In the genomic region with DNA sequence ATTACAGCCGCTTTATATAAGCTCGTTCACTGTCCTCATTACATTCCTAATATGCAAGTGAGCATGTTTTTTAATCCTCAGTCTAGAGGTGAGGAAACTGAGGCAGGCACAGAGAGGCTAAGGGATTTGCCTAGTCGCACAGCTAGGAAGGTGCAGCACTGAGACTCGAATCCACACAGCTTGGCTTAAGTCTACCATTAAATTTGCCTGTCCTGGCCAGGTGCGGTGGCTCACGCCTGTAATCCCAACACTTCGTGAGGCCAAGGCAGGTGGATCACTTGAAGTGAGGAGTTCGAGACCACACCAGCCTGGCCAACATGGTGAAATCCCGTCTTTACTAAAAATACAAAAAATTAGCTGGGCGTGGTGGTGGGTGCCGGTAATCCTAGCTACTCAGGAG, we compare ENCODE assay signal across 19 cellular contexts. TPM values are rescaled to one million over a fixed set of nuclear protein-coding genes. Genes with fewer than 3 reads are reported as not detected.
A peak's percentile ranks its signal among the peaks of the same experiment; 100 is the strongest.
DNase-seq lines count a peak whose midpoint lies in the region; ATAC-seq and TF ChIP-seq lines count a peak whose summit lies in the region.
"Had no signal": no experiment of that assay in that cellular context is flagged by ENCODE, and none has a peak within 500 bp of the region (broad histone marks: within the 10 kb centered on the region; RNA-seq: fewer than 3 reads in every experiment).

No MANE protein-coding gene starts in this region.

- H3K4me1 ChIP-seq in Caco-2 (peaks cover 27% of the 10 kb centered on the region), Panc1 (ENCODE audit: control insufficient read depth, insufficient read depth, low read length) (peaks cover 67% of the 10 kb centered on the region), gastroesophageal sphincter (peaks cover 4 to 33% (median 20%) of the 10 kb centered on the region in 3 donors), rectal smooth muscle tissue (ENCODE audit: control insufficient read depth, insufficient read depth, low read length) (peaks cover 12% of the 10 kb centered on the region), PC-9 (replicated peaks; ENCODE audit: insufficient read depth) (peaks cover 23% of the 10 kb centered on the region)

- no peak for TF ChIP-seq POLR2A in gastroesophageal sphincter (IDR thresholded peaks at IDR 0.05)

- POLR2A ChIA-PET in Caco-2 (lab: Charles Lee): interaction anchor here (0.5 to 1.9 kb wide), 3 partner anchors 8 to 13 kb away, joined by 3 to 34 read pairs (median 7); a partner anchor contains a TSS
- POLR2A ChIA-PET in Panc1 (lab: Charles Lee): interaction anchor here (0.6 to 5.3 kb wide), 16 partner anchors 8 to 679 kb away, joined by 3 to 230 read pairs (median 12); a partner anchor contains a TSS
- POLR2A ChIA-PET in PC-9 (lab: Charles Lee; ENCODE audit: unreplicated experiment): interaction anchor here (0.5 kb wide), 1 partner anchor 21 kb away, joined by 3 read pairs; no protein-coding TSS in a partner anchor

- no peaks in the 10 kb centered on the region for H3K9me3 ChIP-seq in Caco-2
- H3K9me3 ChIP-seq in Panc1 (ENCODE audit: control insufficient read depth, insufficient read depth, low read depth, low read length): no peaks in the 10 kb centered on the region
- no peaks in the 10 kb centered on the region for H3K9me3 ChIP-seq in gastroesophageal sphincter
- H3K9me3 ChIP-seq in PC-9 (ENCODE audit: insufficient read depth, low read depth): no peaks in the 10 kb centered on the region
- H3K9me3 ChIP-seq: left lung, uterus had no signal

- H3K4me2 ChIP-seq in PC-9: no peak overlapping the region

- H3K27ac ChIP-seq in Panc1 (ENCODE audit: low read length) (peak overlapping the region; percentile 86), gastroesophageal sphincter (peak overlapping the region in 3 of 4 donors; percentile 85 to 91 (median 88)), rectal smooth muscle tissue (ENCODE audit: low read depth, low read length) (peak overlapping the region; percentile 80), PC-9 (no peak overlapping the region)

- H3K4me3 ChIP-seq in Caco-2 (ENCODE audit: low read depth, low read length): no peak overlapping the region
- H3K4me3 ChIP-seq in Panc1 (ENCODE audit: low read depth in 2 of 2, low read length in 2 of 2): no peak overlapping the region
- no peak overlapping the region for H3K4me3 ChIP-seq in gastroesophageal sphincter
- no peak overlapping the region for H3K4me3 ChIP-seq in rectal smooth muscle tissue (ENCODE audit: low read length)
- no peak overlapping the region for H3K4me3 ChIP-seq in PC-9
- H3K4me3 ChIP-seq: left lung, uterus had no signal

- intact Hi-C loops in Caco-2 (cut with micrococcal nuclease; ENCODE audit: unreplicated experiment) (loop anchor here (1.0 kb wide), 1 partner anchor 15 kb away; a partner anchor contains a TSS), Panc1 (cut with micrococcal nuclease; ENCODE audit: unreplicated experiment) (loop anchor here (5.0 kb wide), 1 partner anchor 395 kb away; a partner anchor contains a TSS), PC-9 (cut with micrococcal nuclease; ENCODE audit: unreplicated experiment) (no loop called here)

- 81 to 82% methylated on average over 5 to 6 of the region's 11 CpGs for WGBS in gastroesophageal sphincter (ENCODE audit: low coverage in 1 of 2), 2 donors

- DNase-seq in Caco-2: no peak
- no peak for DNase-seq in Panc1 (ENCODE audit: low read depth, low spot score)
- no peak for DNase-seq in PC-9
- DNase-seq in NCI-H345 (lab: John Stamatoyannopoulos, UW): no peak
- DNase-seq: activated CD8-positive, alpha-beta memory T cell treated with anti-CD3 and anti-CD28 coated beads for 24 hours; CD8-positive, alpha-beta memory T cell; DND-41; NCI-H1436; stimulated activated CD4-positive, alpha-beta T cell treated with anti-CD3 and anti-CD28 coated beads, Interleukin-12 subunit alpha, Interleukin-12 subunit beta, amount 100 ng/mL, for 4 hours; stimulated activated naive CD4-positive, alpha-beta T cell treated with Interleukin-2 at 50 U/mL for 16 hours; SW 1271 had no signal

- no peak overlapping the region for H3K9ac ChIP-seq in rectal smooth muscle tissue (ENCODE audit: low read length)

- no peak overlapping the region for H3K4me3 Mint-ChIP-seq in Caco-2 (ENCODE audit: unreplicated experiment)
- H3K4me3 Mint-ChIP-seq: CD8-positive, alpha-beta memory T cell; central memory CD8-positive, alpha-beta T cell had no signal

- ATAC-seq in Panc1 (no peak), gastroesophageal sphincter (no peak), HG02798 (IDR thresholded peaks at IDR 0.05; ENCODE audit: poor library complexity, unreplicated experiment) (no peak), HG02642 (IDR thresholded peaks at IDR 0.05; ENCODE audit: poor library complexity, unreplicated experiment) (no peak)

- H3K36me3 Mint-ChIP-seq in Caco-2 (ENCODE audit: insufficient read depth, unreplicated experiment): peaks cover 60% of the 10 kb centered on the region

- BruUV-seq in Caco-2 (replicated peaks; lab: Mats Ljungman, UMichigan): no TSS peak
- no TSS peak for BruUV-seq in Panc1 (replicated peaks; lab: Mats Ljungman, UMichigan)
- BruUV-seq in PC-9 (replicated peaks; lab: Mats Ljungman, UMichigan): no TSS peak

- H3K9me2 ChIP-seq in PC-9 (ENCODE audit: insufficient read depth): no peaks in the 10 kb centered on the region

- TF ChIP-seq EP300 in gastroesophageal sphincter (IDR thresholded peaks at IDR 0.05): no peak

- H3K4me1 Mint-ChIP-seq in Caco-2 (ENCODE audit: low read depth, unreplicated experiment): no peaks in the 10 kb centered on the region

- no peaks in the 10 kb centered on the region for H3K9me3 Mint-ChIP-seq in Caco-2 (ENCODE audit: unreplicated experiment)
- H3K9me3 Mint-ChIP-seq: activated T-helper 2 cell treated with anti-CD3 and anti-CD28 coated beads, Interferon-gamma antibody, Interleukin-2, Interleukin-4, amounts not matched to agents 10 μg/mL and 5 μg/mL and 100 μg/mL, durations not matched to agents 14 hours and 24 hours and 36 hours; CD8-positive, alpha-beta memory T cell; central memory CD8-positive, alpha-beta T cell had no signal

- H3K36me3 ChIP-seq in Caco-2 (ENCODE audit: control insufficient read depth, insufficient read depth, low read length) (peaks cover 5% of the 10 kb centered on the region), Panc1 (ENCODE audit: control insufficient read depth, insufficient read depth, low read length) (peaks cover 24% of the 10 kb centered on the region), gastroesophageal sphincter (peaks cover 0 to 42% of the 10 kb centered on the region in 2 donors), rectal smooth muscle tissue (ENCODE audit: control insufficient read depth, insufficient read depth, low read length) (peaks cover 7% of the 10 kb centered on the region), PC-9 (ENCODE audit: low read depth) (peaks cover 9% of the 10 kb centered on the region; the same call in 1 of the 2 replicates)
- H3K36me3 ChIP-seq: uterus had no signal

- H3K79me2 ChIP-seq in PC-9 (ENCODE audit: low read depth): peaks cover 8% of the 10 kb centered on the region

- TF ChIP-seq CTCF in Caco-2 (IDR thresholded peaks at IDR 0.05; ENCODE audit: insufficient read depth in 1 of 2, low read depth in 1 of 2, low read length in 1 of 2, severe bottlenecking in 1 of 2, unreplicated experiment in 1 of 2) (no peak), Panc1 (IDR thresholded peaks at IDR 0.05) (no peak), gastroesophageal sphincter (IDR thresholded peaks at IDR 0.05) (no peak), PC-9 (conservative IDR thresholded peaks at IDR 0.05) (no peak)

- no peaks in the 10 kb centered on the region for H3K27me3 Mint-ChIP-seq in Caco-2 (ENCODE audit: insufficient read depth, unreplicated experiment)
- H3K27me3 Mint-ChIP-seq: central memory CD8-positive, alpha-beta T cell had no signal

- no peak overlapping the region for H2AFZ ChIP-seq in PC-9

- H4K20me1 ChIP-seq in PC-9 (ENCODE audit: insufficient read depth): no peaks in the 10 kb centered on the region

- peaks cover 24% of the 10 kb centered on the region for H3F3A ChIP-seq in PC-9 (ENCODE audit: insufficient read depth, low read depth)

- H3K27me3 ChIP-seq in Caco-2 (replicated peaks; ENCODE audit: control insufficient read depth, insufficient read depth, low read length): no peaks in the 10 kb centered on the region
- H3K27me3 ChIP-seq in Panc1 (ENCODE audit: control insufficient read depth, insufficient read depth, low read length): no peaks in the 10 kb centered on the region
- H3K27me3 ChIP-seq in gastroesophageal sphincter: no peaks in the 10 kb centered on the region
- no peaks in the 10 kb centered on the region for H3K27me3 ChIP-seq in rectal smooth muscle tissue (ENCODE audit: control insufficient read depth, insufficient read depth, low read length)
- no peaks in the 10 kb centered on the region for H3K27me3 ChIP-seq in PC-9 (ENCODE audit: insufficient read depth, low read depth)
- H3K27me3 ChIP-seq: left lung, uterus had no signal

- in situ Hi-C loops in Panc1 (cut with HindIII; ENCODE audit: low pct_unique_long_range_greater_than_20kb, low sequenced_read_pairs): loop anchor here (5.0 kb wide), 2 partner anchors 35 to 75 kb away; a partner anchor contains a TSS

- H3K27ac Mint-ChIP-seq in Caco-2 (ENCODE audit: unreplicated experiment): peak overlapping the region; percentile 79
- H3K27ac Mint-ChIP-seq: activated T-helper 2 cell treated with anti-CD3 and anti-CD28 coated beads, Interferon-gamma antibody, Interleukin-2, Interleukin-4, amounts not matched to agents 10 μg/mL and 5 μg/mL and 100 μg/mL, durations not matched to agents 14 hours and 24 hours and 36 hours; CD8-positive, alpha-beta memory T cell had no signal

- CTCF ChIA-PET in Caco-2 (lab: Charles Lee) (interaction anchor here (0.6 to 1.7 kb wide), 5 partner anchors 12 to 921 kb away, joined by 3 to 9 read pairs (median 5); a partner anchor contains a TSS), Panc1 (lab: Charles Lee) (interaction anchor here (0.5 to 7.9 kb wide), 15 partner anchors 9 to 407 kb away, joined by 3 to 147 read pairs (median 9); a partner anchor contains a TSS), PC-9 (lab: Charles Lee) (interaction anchor here (0.5 to 0.7 kb wide), 2 partner anchors 37 to 365 kb away, joined by 4 to 6 read pairs; a partner anchor contains a TSS)

RNA-seq across cellular contexts. Expression of a gene that starts 8.0 kb away (rescaled TPM):
- 2,801 and 3,019 TPM in 2 replicates for total RNA-seq in Caco-2 (2022)
- total RNA-seq in Panc1 (2021; ENCODE audit: unreplicated experiment): 27,832 TPM
- 38,578 TPM for polyA plus RNA-seq in Panc1 (2012; ENCODE audit: insufficient read length)
- 1,000 to 10,000 TPM; 1,023 to 1,769 (median 1,110) TPM for total RNA-seq in gastroesophageal sphincter
- total RNA-seq in PC-9 (2021): 2,510 and 2,860 TPM in 2 replicates

RNA-seq across cellular contexts. Expression of a gene that starts 15.2 kb away (rescaled TPM):
- total RNA-seq in Caco-2 (2022) (49.8 and 64.1 TPM in 2 replicates), Panc1 (2021; ENCODE audit: unreplicated experiment) (1,988 TPM), gastroesophageal sphincter (10 to 100 TPM; 19.5 to 35.3 (median 23.4) TPM), PC-9 (2021) (26.1 and 32.1 TPM in 2 replicates)
- polyA plus RNA-seq in Panc1 (2012; ENCODE audit: insufficient read length): 2,032 TPM

RNA-seq across cellular contexts. Expression of a gene that starts 17.7 kb away (rescaled TPM):
- total RNA-seq in Caco-2 (2022) (171 and 188 TPM in 2 replicates), Panc1 (2021; ENCODE audit: unreplicated experiment) (1,614 TPM), gastroesophageal sphincter (10 to 100 TPM; 71.5 to 99.1 (median 87.0) TPM), PC-9 (2021) (99.7 and 118 TPM in 2 replicates)
- polyA plus RNA-seq in Panc1 (2012; ENCODE audit: insufficient read length): 1,718 TPM

RNA-seq across cellular contexts. Expression of a gene that starts 21.1 kb away (rescaled TPM):
- total RNA-seq in Caco-2 (2022) (25.8 and 29.7 TPM in 2 replicates), Panc1 (2021; ENCODE audit: unreplicated experiment) (414 TPM), gastroesophageal sphincter (100 to 1,000 TPM in 3 of 4 donors, 10 to 100 TPM in 1; 78.6 to 276 (median 158) TPM), PC-9 (2021) (31.0 and 36.3 TPM in 2 replicates)
- 369 TPM for polyA plus RNA-seq in Panc1 (2012; ENCODE audit: insufficient read length)

RNA-seq across cellular contexts. Expression of a gene that starts 36.5 kb away (rescaled TPM):
- total RNA-seq in Caco-2 (2022) (50.3 and 50.8 TPM in 2 replicates), Panc1 (2021; ENCODE audit: unreplicated experiment) (739 TPM), gastroesophageal sphincter (10 to 100 TPM; 30.0 to 50.7 (median 36.4) TPM), PC-9 (2021) (18.6 and 30.9 TPM in 2 replicates)
- 764 TPM for polyA plus RNA-seq in Panc1 (2012; ENCODE audit: insufficient read length)

Comparison
In these comparisons a context has a peak if more than half of its experiments do, and no peak if none do; other contexts are left out.
1. RNA of a gene that starts 15.2 kb away (total RNA-seq): 1,988 TPM in Panc1 (single experiment); 49.8 to 64.1 TPM in Caco-2, 26.1 to 32.1 TPM in PC-9 and 19.5 to 35.3 TPM in gastroesophageal sphincter; every median in the first group is over 10 times any median in the second.